Comparison of ENCODE assay signal across 8 cellular contexts in the genomic region with DNA sequence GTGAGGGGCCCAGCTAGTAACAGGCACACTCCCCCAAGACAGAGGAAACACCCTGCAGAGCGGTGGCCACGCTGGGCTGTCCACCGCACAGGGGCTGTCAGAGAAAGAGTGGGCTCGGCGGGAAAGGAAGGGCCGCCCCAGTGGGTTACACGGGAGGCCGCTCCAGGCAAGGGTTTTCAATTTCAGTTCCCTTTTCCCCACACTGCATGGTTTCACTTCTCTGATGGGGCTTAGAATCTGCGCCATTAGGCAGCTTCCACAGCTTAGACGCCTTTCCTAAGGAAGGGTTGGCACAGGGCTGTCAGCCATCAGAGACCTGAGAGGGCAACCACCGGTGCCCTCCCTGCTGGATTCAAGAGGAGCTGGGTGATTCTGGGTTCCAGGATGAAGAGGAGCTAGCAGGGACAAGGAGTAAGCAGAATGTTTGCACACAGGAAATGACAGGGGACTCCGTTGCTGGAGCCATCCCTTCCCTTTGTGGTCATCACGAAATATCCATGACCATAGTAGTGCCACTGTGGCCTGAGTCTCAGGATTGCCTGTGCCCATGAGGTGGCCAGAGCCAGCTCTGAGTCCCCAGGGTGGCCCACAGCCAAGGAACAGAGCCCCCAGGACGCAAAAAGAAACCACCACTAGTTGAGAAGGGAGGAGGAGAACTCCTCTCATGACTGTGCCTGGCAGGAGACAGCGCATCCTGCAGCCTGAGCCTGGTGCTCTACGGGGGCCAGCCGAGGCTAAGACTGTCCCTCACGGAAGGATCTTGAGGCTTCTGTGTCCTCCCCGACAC.
DNase-seq lines count a peak whose midpoint lies in the region; ATAC-seq and TF ChIP-seq lines count a peak whose summit lies in the region.

No MANE protein-coding gene starts in this region.

- peak; percentile 17 for TF ChIP-seq POLR2A in GM10847 (IDR thresholded peaks at IDR 0.05; ENCODE audit: extremely low read depth, insufficient read length)

- DNase-seq in brain pericyte (ENCODE audit: low read depth, low spot score) (peak; percentile 25), smooth muscle cell of the brain vasculature (ENCODE audit: low read depth, low spot score) (peak; percentile 2), NCI-H187 treated with DMSO at 0.1 percent for 48 hours (lab: John Stamatoyannopoulos, UW) (no peak), SHP77 treated with DMSO at 0.1 percent for 48 hours (lab: John Stamatoyannopoulos, UW) (no peak), NCI-H2081 treated with DMSO at 0.1 percent for 48 hours (lab: John Stamatoyannopoulos, UW) (no peak)

- ATAC-seq in GM19467 (IDR thresholded peaks at IDR 0.05; ENCODE audit: unreplicated experiment) (peak; percentile 94), HG03469 (IDR thresholded peaks at IDR 0.05; ENCODE audit: unreplicated experiment) (peak; percentile 85)

Comparison
In these comparisons a context has a peak if more than half of its experiments do, and no peak if none do; other contexts are left out.
1. DNase-seq: peak in brain pericyte (single experiment) and smooth muscle cell of the brain vasculature (single experiment); none in NCI-H187 treated with DMSO at 0.1 percent for 48 hours (single experiment), SHP77 treated with DMSO at 0.1 percent for 48 hours (single experiment) and NCI-H2081 treated with DMSO at 0.1 percent for 48 hours (single experiment).